ENCODE assay signal across 10 cellular contexts in genomic region chr10:17450024-17450423, GRCh38. TPM values are rescaled to one million over a fixed set of nuclear protein-coding genes. Genes with fewer than 3 reads are reported as not detected.
"Had no signal": no experiment of that assay in that cellular context is flagged by ENCODE, and none has a peak within 500 bp of the region (broad histone marks: within the 10 kb centered on the region; RNA-seq: fewer than 3 reads in every experiment).

No MANE protein-coding gene starts in this region.

- H3K27ac ChIP-seq: HL-60 had no signal

- H3K36me3 Mint-ChIP-seq: IgD-negative memory B cell had no signal

- FAIRE-seq: HepG2 had no signal

- H3K4me3 Mint-ChIP-seq: GM23338, HFFc6, IgD-negative memory B cell had no signal

- H3K4me2 ChIP-seq: GM23338 had no signal

- ATAC-seq: GM23338, HCT116, HepG2 had no signal

- H3K27ac Mint-ChIP-seq: GM23338, HFFc6, IgD-negative memory B cell had no signal

- H2AFZ ChIP-seq: GM23338 had no signal

- H3K4me1 ChIP-seq: HAP-1 had no signal

- H3K36me3 ChIP-seq: HAP-1 had no signal

- H3K4me3 ChIP-seq: GM23338, HAP-1 had no signal

- DNase-seq: H7, HFFc6, KG1 had no signal

RNA-seq across cellular contexts. Expression of gene ST8SIA6, which starts 4.4 kb away (rescaled TPM):
- total RNA-seq: H4, HepG2, HFFc6 had no signal
- polyA plus RNA-seq: HepG2, IgD-negative memory B cell had no signal
